Comparison of ENCODE assay signal across 19 cellular contexts in the genomic region with DNA sequence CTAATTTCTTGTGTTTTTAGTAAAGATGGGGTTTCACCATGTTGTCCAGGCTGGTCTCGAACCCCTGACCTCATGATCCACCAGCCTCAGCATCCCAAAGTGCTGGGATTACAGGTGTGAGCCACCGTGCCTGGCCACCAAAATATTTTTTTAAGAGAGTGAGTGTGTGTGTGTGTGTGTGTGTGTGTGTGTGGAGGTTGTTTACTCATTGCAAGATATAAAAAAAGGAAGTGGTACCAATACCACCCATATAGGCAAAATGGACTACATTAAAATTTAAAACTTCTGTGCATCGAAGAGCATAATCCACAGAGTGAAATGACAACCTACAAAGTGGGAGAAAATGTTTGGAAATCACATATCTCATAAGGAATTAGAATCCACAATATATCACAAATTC. TPM values are rescaled to one million over a fixed set of nuclear protein-coding genes. Genes with fewer than 3 reads are reported as not detected.
DNase-seq lines count a peak whose midpoint lies in the region; ATAC-seq, FAIRE-seq and TF ChIP-seq lines count a peak whose summit lies in the region.
"Had no signal": no experiment of that assay in that cellular context is flagged by ENCODE, and none has a peak within 500 bp of the region (broad histone marks: within the 10 kb centered on the region; RNA-seq: fewer than 3 reads in every experiment).

No MANE protein-coding gene starts in this region.

- no peak overlapping the region for H3K4me3 Mint-ChIP-seq in T-helper 1 cell treated with Interleukin-12 subunit alpha and Interleukin-12 subunit beta and Interleukin-4 antibody, amounts not matched to agents 30 μg/mL and 1 μg/mL, for 36 hours
- peak overlapping the region; percentile 2 for H3K4me3 Mint-ChIP-seq in activated T-helper 2 cell treated with anti-CD3 and anti-CD28 coated beads, Interferon-gamma antibody, Interleukin-2, Interleukin-4, amounts not matched to agents 10 μg/mL and 5 μg/mL and 100 μg/mL, durations not matched to agents 14 hours and 24 hours and 36 hours (ENCODE audit: low read depth)

- no peaks in the 10 kb centered on the region for H3K9me3 ChIP-seq in neutrophil
- H3K9me3 ChIP-seq: SJCRH30 had no signal

- peak overlapping the region; percentile 41 for H3K27ac ChIP-seq in neutrophil
- H3K27ac ChIP-seq: SJCRH30 had no signal

- H3K4me3 ChIP-seq in neutrophil (ENCODE audit: low read depth in 1 of 2, low read length in 1 of 2), result no peak overlapping the region
- H3K4me3 ChIP-seq: SJCRH30 had no signal

- no peak for ATAC-seq in HG03175 (IDR thresholded peaks at IDR 0.05; ENCODE audit: unreplicated experiment)

- FAIRE-seq in GM18507 (lab: Jason Lieb, UNC), result peak; percentile 47
- FAIRE-seq: H54 had no signal

- DNase-seq in T-helper 1 cell (no peak), GM18507 (ENCODE audit: extremely low spot score, insufficient read length, low read depth) (no peak), SHP77 (lab: John Stamatoyannopoulos, UW) (no peak)
- no peak for DNase-seq in activated T-helper 2 cell treated with anti-CD3 and anti-CD28 coated beads, Interferon-gamma antibody, Interleukin-2, Interleukin-4, amounts not matched to agents 10 μg/mL and 5 μg/mL and 100 μg/mL, durations not matched to agents 14 hours and 24 hours and 36 hours (ENCODE audit: low spot score)
- DNase-seq in activated CD4-positive, alpha-beta T cell treated with anti-CD3 and anti-CD28 coated beads for 4 hours, result no peak
- DNase-seq: 8988T, GDM1, Karpas-422, MM.1S, NCI-H1417 treated with DMSO at 0.1 percent for 48 hours, NCI-H1930, NCI-H526 treated with DMSO at 0.1 percent for 48 hours, RPMI8226, SJCRH30 had no signal

- peaks cover 73 to 82% of the 10 kb centered on the region in 2 experiments for H3K4me1 ChIP-seq in neutrophil (ENCODE audit: control insufficient read depth in 1 of 2, insufficient read depth in 1 of 2, low read depth in 1 of 2, low read length in 1 of 2)
- H3K4me1 ChIP-seq: SJCRH30 had no signal

- intact Hi-C loops in activated T-helper 2 cell treated with anti-CD3 and anti-CD28 coated beads, Interferon-gamma antibody, Interleukin-2, Interleukin-4, amounts not matched to agents 10 μg/mL and 5 μg/mL and 100 μg/mL, durations not matched to agents 14 hours and 24 hours and 36 hours (cut with micrococcal nuclease), result loop anchor here (1.0 to 10.0 kb wide), 5 partner anchors 11 to 665 kb away; a partner anchor contains a TSS

- peaks cover 5% of the 10 kb centered on the region for H3K36me3 Mint-ChIP-seq in T-helper 1 cell treated with Interleukin-12 subunit alpha and Interleukin-12 subunit beta and Interleukin-4 antibody, amounts not matched to agents 30 μg/mL and 1 μg/mL, for 36 hours (ENCODE audit: low read depth)
- no peaks in the 10 kb centered on the region for H3K36me3 Mint-ChIP-seq in activated T-helper 2 cell treated with anti-CD3 and anti-CD28 coated beads, Interferon-gamma antibody, Interleukin-2, Interleukin-4, amounts not matched to agents 10 μg/mL and 5 μg/mL and 100 μg/mL, durations not matched to agents 14 hours and 24 hours and 36 hours (ENCODE audit: low read depth)

- peaks cover 54% of the 10 kb centered on the region for H3K4me1 Mint-ChIP-seq in T-helper 1 cell treated with Interleukin-12 subunit alpha and Interleukin-12 subunit beta and Interleukin-4 antibody, amounts not matched to agents 30 μg/mL and 1 μg/mL, for 36 hours (ENCODE audit: low read depth)
- H3K4me1 Mint-ChIP-seq in activated T-helper 2 cell treated with anti-CD3 and anti-CD28 coated beads, Interferon-gamma antibody, Interleukin-2, Interleukin-4, amounts not matched to agents 10 μg/mL and 5 μg/mL and 100 μg/mL, durations not matched to agents 14 hours and 24 hours and 36 hours (ENCODE audit: low read depth), result peaks cover 63% of the 10 kb centered on the region

- no peaks in the 10 kb centered on the region for H3K9me3 Mint-ChIP-seq in T-helper 1 cell treated with Interleukin-12 subunit alpha and Interleukin-12 subunit beta and Interleukin-4 antibody, amounts not matched to agents 30 μg/mL and 1 μg/mL, for 36 hours
- H3K9me3 Mint-ChIP-seq in activated T-helper 2 cell treated with anti-CD3 and anti-CD28 coated beads, Interferon-gamma antibody, Interleukin-2, Interleukin-4, amounts not matched to agents 10 μg/mL and 5 μg/mL and 100 μg/mL, durations not matched to agents 14 hours and 24 hours and 36 hours, result no peaks in the 10 kb centered on the region

- no peaks in the 10 kb centered on the region for H3K27me3 ChIP-seq in neutrophil
- H3K27me3 ChIP-seq: SJCRH30 had no signal

- H3K36me3 ChIP-seq in neutrophil, result no peaks in the 10 kb centered on the region
- H3K36me3 ChIP-seq: SJCRH30 had no signal

- TF ChIP-seq CTCF in neutrophil (IDR thresholded peaks at IDR 0.05), result no peak

- peak overlapping the region; percentile 45 for H3K27ac Mint-ChIP-seq in T-helper 1 cell treated with Interleukin-12 subunit alpha and Interleukin-12 subunit beta and Interleukin-4 antibody, amounts not matched to agents 30 μg/mL and 1 μg/mL, for 36 hours
- peak overlapping the region; percentile 58 for H3K27ac Mint-ChIP-seq in activated T-helper 2 cell treated with anti-CD3 and anti-CD28 coated beads, Interferon-gamma antibody, Interleukin-2, Interleukin-4, amounts not matched to agents 10 μg/mL and 5 μg/mL and 100 μg/mL, durations not matched to agents 14 hours and 24 hours and 36 hours

- H3K27me3 Mint-ChIP-seq in T-helper 1 cell treated with Interleukin-12 subunit alpha and Interleukin-12 subunit beta and Interleukin-4 antibody, amounts not matched to agents 30 μg/mL and 1 μg/mL, for 36 hours (ENCODE audit: low read depth), result peaks cover 8% of the 10 kb centered on the region
- H3K27me3 Mint-ChIP-seq in activated T-helper 2 cell treated with anti-CD3 and anti-CD28 coated beads, Interferon-gamma antibody, Interleukin-2, Interleukin-4, amounts not matched to agents 10 μg/mL and 5 μg/mL and 100 μg/mL, durations not matched to agents 14 hours and 24 hours and 36 hours (ENCODE audit: low read depth), result no peaks in the 10 kb centered on the region

RNA-seq across cellular contexts. Expression of a gene that starts 15.5 kb away (rescaled TPM):
- not detected in 2 replicates for total RNA-seq in activated T-helper 2 cell treated with anti-CD3 and anti-CD28 coated beads, Interferon-gamma antibody, Interleukin-2, Interleukin-4, amounts not matched to agents 10 μg/mL and 5 μg/mL and 100 μg/mL, durations not matched to agents 14 hours and 24 hours and 36 hours
- total RNA-seq: HT-29, SJCRH30 had no signal

RNA-seq across cellular contexts. Expression of a gene that starts 23.5 kb away (rescaled TPM):
- total RNA-seq in activated T-helper 2 cell treated with anti-CD3 and anti-CD28 coated beads, Interferon-gamma antibody, Interleukin-2, Interleukin-4, amounts not matched to agents 10 μg/mL and 5 μg/mL and 100 μg/mL, durations not matched to agents 14 hours and 24 hours and 36 hours, result 0.30 and 0.32 TPM in 2 replicates
- total RNA-seq: HT-29, SJCRH30 had no signal

RNA-seq across cellular contexts. Expression of a gene that starts 51.2 kb away (rescaled TPM):
- not detected in 2 replicates for total RNA-seq in activated T-helper 2 cell treated with anti-CD3 and anti-CD28 coated beads, Interferon-gamma antibody, Interleukin-2, Interleukin-4, amounts not matched to agents 10 μg/mL and 5 μg/mL and 100 μg/mL, durations not matched to agents 14 hours and 24 hours and 36 hours
- total RNA-seq: HT-29, SJCRH30 had no signal
